23 cellular contexts compared by ENCODE assay signal in the genomic region with DNA sequence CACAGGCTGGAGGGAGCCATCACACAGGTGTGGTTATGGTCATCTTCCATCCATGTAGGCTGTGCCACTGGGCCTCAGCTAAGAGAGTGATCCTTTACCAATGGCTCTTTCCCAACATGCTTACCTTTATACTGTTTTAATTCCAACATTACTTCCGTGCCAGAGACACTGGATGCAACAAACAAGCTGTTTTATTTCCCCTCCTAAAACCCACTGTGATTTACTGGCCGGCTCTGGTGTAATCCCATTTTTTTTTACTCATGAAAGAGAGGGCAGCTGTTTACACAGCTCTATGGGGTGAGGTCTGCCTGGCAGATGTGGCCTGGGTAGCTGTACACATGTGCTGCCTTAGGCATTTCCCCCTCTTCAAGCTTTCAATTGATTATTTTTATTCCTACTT.
"Had no signal": no experiment of that assay in that cellular context is flagged by ENCODE, and none has a peak within 500 bp of the region (broad histone marks: within the 10 kb centered on the region; RNA-seq: fewer than 3 reads in every experiment).

No MANE protein-coding gene starts in this region.

- H3K4me1 ChIP-seq: parathyroid adenoma, testis, upper lobe of right lung had no signal

- H3K9me3 Mint-ChIP-seq: activated naive CD4-positive, alpha-beta T cell treated with anti-CD3 and anti-CD28 coated beads, Interleukin-2, amount 50 U/mL, for 24 hours; activated T-cell treated with anti-CD3 and anti-CD28 coated beads, Interleukin-2, amount 50 U/mL, for 72 hours; effector memory CD8-positive, alpha-beta T cell; naive B cell; T-helper 1 cell treated with Interleukin-12 subunit alpha and Interleukin-12 subunit beta and Interleukin-4 antibody, amounts not matched to agents 30 μg/mL and 1 μg/mL, for 36 hours had no signal

- H3K4me3 Mint-ChIP-seq: activated naive CD4-positive, alpha-beta T cell treated with anti-CD3 and anti-CD28 coated beads, Interleukin-2, amount 50 U/mL, for 24 hours; activated T-cell treated with anti-CD3 and anti-CD28 coated beads, Interleukin-2, amount 50 U/mL, for 72 hours; effector memory CD8-positive, alpha-beta T cell; naive B cell; T-helper 1 cell treated with Interleukin-12 subunit alpha and Interleukin-12 subunit beta and Interleukin-4 antibody, amounts not matched to agents 30 μg/mL and 1 μg/mL, for 36 hours had no signal

- H2AFZ ChIP-seq: parathyroid adenoma had no signal

- ATAC-seq: activated T-cell treated with anti-CD3 and anti-CD28 coated beads, Interleukin-2, amount 50 U/mL, for 72 hours; effector memory CD8-positive, alpha-beta T cell; esophagus mucosa; sciatic nerve; upper lobe of right lung had no signal

- H3K27ac Mint-ChIP-seq: activated naive CD4-positive, alpha-beta T cell treated with anti-CD3 and anti-CD28 coated beads, Interleukin-2, amount 50 U/mL, for 24 hours; effector memory CD8-positive, alpha-beta T cell had no signal

- H3K4me1 Mint-ChIP-seq: activated naive CD4-positive, alpha-beta T cell treated with anti-CD3 and anti-CD28 coated beads, Interleukin-2, amount 50 U/mL, for 24 hours had no signal

- H3K27ac ChIP-seq: parathyroid adenoma, testis, upper lobe of right lung had no signal

- H3K4me3 ChIP-seq: colonic mucosa, dorsolateral prefrontal cortex, testis, upper lobe of right lung had no signal

- DNase-seq: activated CD4-positive, alpha-beta T cell treated with anti-CD3 and anti-CD28 coated beads for 4 hours; activated CD4-positive, alpha-beta T cell treated with anti-CD3 and anti-CD28 coated beads, Interleukin-2, amount 50 U/mL, for 48 hours; activated CD4-positive, CD25-positive, alpha-beta regulatory T cell; activated CD8-positive, alpha-beta memory T cell treated with anti-CD3 and anti-CD28 coated beads, Interleukin-2, amount 50 U/mL, for 48 hours; activated gamma-delta T cell; activated T-cell treated with anti-CD3 and anti-CD28 coated beads, Interleukin-2, amount 50 U/mL, for 72 hours; effector memory CD8-positive, alpha-beta T cell; glutamatergic neuron; hypothalamus; naive B cell; nucleus accumbens; stimulated activated CD4-positive, alpha-beta T cell treated with anti-CD3 and anti-CD28 coated beads, Interleukin-2, amount 100 ng/mL, for 48 hours; stimulated activated CD8-positive, alpha-beta memory T cell treated with anti-CD3 and anti-CD28 coated beads, Interleukin-4, amount 100 ng/mL, for 48 hours; stimulated activated naive CD4-positive, alpha-beta T cell; testis; upper lobe of right lung had no signal

- H3K79me2 ChIP-seq: parathyroid adenoma had no signal

- H3K27me3 ChIP-seq: colonic mucosa, dorsolateral prefrontal cortex, testis, upper lobe of right lung had no signal

- H3K27me3 Mint-ChIP-seq: activated naive CD4-positive, alpha-beta T cell treated with anti-CD3 and anti-CD28 coated beads, Interleukin-2, amount 50 U/mL, for 24 hours; effector memory CD8-positive, alpha-beta T cell; naive B cell had no signal

- H3K9me3 ChIP-seq: colonic mucosa, testis, upper lobe of right lung had no signal

- H3K9ac ChIP-seq: parathyroid adenoma had no signal
